In genomic region chr7:149863500-149863899, GRCh38 we compare ENCODE assay signal across 15 cellular contexts.
"Had no signal": no experiment of that assay in that cellular context is flagged by ENCODE, and none has a peak within 500 bp of the region (broad histone marks: within the 10 kb centered on the region; RNA-seq: fewer than 3 reads in every experiment).

No MANE protein-coding gene starts in this region.

- H3K9me3 Mint-ChIP-seq: activated naive CD4-positive, alpha-beta T cell treated with anti-CD3 and anti-CD28 coated beads for 36 hours; activated T-helper 1 cell treated with anti-CD3 and anti-CD28 coated beads, Interleukin-12 subunit alpha, Interleukin-12 subunit beta, Interleukin-2, Interleukin-4 antibody, amounts not matched to agents 30 ng/mL and 10 ng/mL and 1 ng/mL, durations not matched to agents 14 hours and 24 hours and 36 hours; neural crest cell; stimulated activated naive CD8-positive, alpha-beta T cell treated with anti-CD3 and anti-CD28 coated beads, Interleukin-15, Interleukin-2, amounts not matched to agents 100 ng/mL and 50 ng/mL, for 24 hours; type B pancreatic cell had no signal

- DNase-seq: activated CD4-positive, CD25-positive, alpha-beta regulatory T cell; activated CD8-positive, alpha-beta memory T cell treated with anti-CD3 and anti-CD28 coated beads, Interleukin-2, amount 50 U/mL, for 48 hours; activated naive CD4-positive, alpha-beta T cell treated with anti-CD3 and anti-CD28 coated beads for 36 hours; amygdala; body of pancreas; colonic mucosa; left colon; lower lobe of right lung had no signal

- H3K27me3 Mint-ChIP-seq: stimulated activated naive CD8-positive, alpha-beta T cell treated with anti-CD3 and anti-CD28 coated beads, Interleukin-15, Interleukin-2, amounts not matched to agents 100 ng/mL and 50 ng/mL, for 24 hours; type B pancreatic cell had no signal

- H3K27ac ChIP-seq: body of pancreas, colonic mucosa, lower lobe of right lung, suprapubic skin had no signal

- H3K27ac Mint-ChIP-seq: type B pancreatic cell had no signal

- H3K9me3 ChIP-seq: body of pancreas, colonic mucosa, lower lobe of right lung, suprapubic skin had no signal

- H3K27me3 ChIP-seq: body of pancreas, colonic mucosa, suprapubic skin had no signal

- H3K4me1 Mint-ChIP-seq: neural crest cell had no signal

- H3K4me1 ChIP-seq: body of pancreas, colonic mucosa, suprapubic skin had no signal

- H3K36me3 ChIP-seq: colonic mucosa had no signal

- H3K4me3 Mint-ChIP-seq: activated naive CD4-positive, alpha-beta T cell treated with anti-CD3 and anti-CD28 coated beads for 36 hours; activated T-helper 1 cell treated with anti-CD3 and anti-CD28 coated beads, Interleukin-12 subunit alpha, Interleukin-12 subunit beta, Interleukin-2, Interleukin-4 antibody, amounts not matched to agents 30 ng/mL and 10 ng/mL and 1 ng/mL, durations not matched to agents 14 hours and 24 hours and 36 hours; neural crest cell; stimulated activated naive CD8-positive, alpha-beta T cell treated with anti-CD3 and anti-CD28 coated beads, Interleukin-15, Interleukin-2, amounts not matched to agents 100 ng/mL and 50 ng/mL, for 24 hours; type B pancreatic cell had no signal

- H3K4me3 ChIP-seq: body of pancreas, colonic mucosa, lower lobe of right lung, suprapubic skin had no signal

- ATAC-seq: body of pancreas, esophagus mucosa, left colon, lower lobe of right lung, sciatic nerve had no signal
